19 cellular contexts compared by ENCODE assay signal in the genomic region with DNA sequence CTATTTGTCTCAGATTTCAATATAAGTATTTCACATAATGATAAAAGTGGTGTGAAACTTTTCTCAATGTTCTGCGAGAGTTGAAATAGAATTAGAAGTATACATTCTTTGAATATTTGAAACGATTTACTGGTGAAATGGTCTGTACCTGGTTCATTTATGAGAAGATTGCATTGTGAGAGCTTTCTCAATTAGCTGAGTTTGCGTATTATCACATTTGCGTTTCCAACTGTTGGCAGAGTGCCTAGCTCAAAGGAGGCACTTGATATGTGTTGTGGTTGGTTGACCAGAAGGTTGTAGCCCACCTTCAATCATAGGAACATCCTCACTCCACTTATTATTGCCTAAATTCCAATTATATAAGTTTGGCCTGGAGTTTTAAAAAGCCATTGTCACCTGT.
DNase-seq lines count a peak whose midpoint lies in the region; ATAC-seq and FAIRE-seq lines count a peak whose summit lies in the region.
"Had no signal": no experiment of that assay in that cellular context is flagged by ENCODE, and none has a peak within 500 bp of the region (broad histone marks: within the 10 kb centered on the region; RNA-seq: fewer than 3 reads in every experiment).

No MANE protein-coding gene starts in this region.

- DNase-seq in NCI-H1048 (lab: John Stamatoyannopoulos, UW) (peak; percentile 12), NCI-H2029 (lab: John Stamatoyannopoulos, UW) (peak; percentile 55), RPMI8226 (peak; percentile 49), SW480 (ENCODE audit: low spot score) (no peak), NCI-H345 treated with DMSO at 0.1 percent for 48 hours (lab: John Stamatoyannopoulos, UW; ENCODE audit: unreplicated experiment) (no peak)
- DNase-seq in activated naive CD4-positive, alpha-beta T cell treated with Interleukin-2 at 50 U/mL for 16 hours = no peak
- DNase-seq: AML-193; Caco-2; CD4-positive, alpha-beta T cell; DMS79; GDM1; GM23248 had no signal

- ATAC-seq in HG03571 (IDR thresholded peaks at IDR 0.05; ENCODE audit: unreplicated experiment) = no peak

- peak; percentile 61 for FAIRE-seq in islet of Langerhans (lab: Jason Lieb, UNC)
- FAIRE-seq: A204.1, D721Med, GM12892, GM18507, HTR-8/SVneo had no signal

Comparison
In these comparisons a context has a peak if more than half of its experiments do, and no peak if none do; other contexts are left out.
1. DNase-seq: peak in NCI-H1048 (single experiment), NCI-H2029 (single experiment) and RPMI8226 (single experiment); none in SW480 (single experiment), NCI-H345 treated with DMSO at 0.1 percent for 48 hours (single experiment) and activated naive CD4-positive, alpha-beta T cell treated with Interleukin-2 at 50 U/mL for 16 hours (single experiment).